Comparison of ENCODE assay signal across 1 cellular context in genomic region chr6:119345114-119345513, GRCh38.
TF ChIP-seq lines count a peak whose summit lies in the region.

No MANE protein-coding gene starts in this region.

TF ChIP-seq in SK-N-SH treated with all-trans-retinoic acid at 6 μM for 48 hours, 23 proteins besides CTCF, POLR2A, EP300 and RAD21 (continued from another document):
- TF ChIP-seq CREB5 (CRISPR knock-in tag; IDR thresholded peaks at IDR 0.05; ENCODE audit: low read depth) (no peak), POU6F1 (CRISPR knock-in tag; IDR thresholded peaks at IDR 0.05; ENCODE audit: borderline replicate concordance, low read depth) (no peak), CSRNP3 (CRISPR knock-in tag; IDR thresholded peaks at IDR 0.05) (no peak)
